29 cellular contexts compared by ENCODE assay signal in the genomic region with DNA sequence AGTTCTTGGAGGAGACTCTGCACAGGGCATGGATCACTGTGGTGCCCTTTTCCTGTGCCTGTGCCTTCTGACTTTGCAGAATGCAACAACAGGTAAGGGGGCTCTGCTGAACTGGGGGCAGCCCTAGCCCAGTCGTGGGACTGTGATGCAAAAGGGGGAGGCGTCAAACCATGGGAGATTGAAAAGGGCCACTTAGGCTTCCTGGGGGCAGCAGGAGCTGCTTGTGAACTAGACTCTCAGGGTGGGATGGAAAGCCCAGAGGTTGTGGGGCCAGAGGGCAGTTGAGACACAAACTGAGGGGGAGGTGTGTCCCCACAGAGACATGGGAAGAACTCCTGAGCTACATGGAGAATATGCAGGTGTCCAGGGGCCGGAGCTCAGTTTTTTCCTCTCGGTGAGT. TPM values are rescaled to one million over a fixed set of nuclear protein-coding genes. Genes with fewer than 3 reads are reported as not detected.
"Had no signal": no experiment of that assay in that cellular context is flagged by ENCODE, and none has a peak within 500 bp of the region (broad histone marks: within the 10 kb centered on the region; RNA-seq: fewer than 3 reads in every experiment).

No MANE protein-coding gene starts in this region.

- ATAC-seq: activated CD8-positive, alpha-beta T cell treated with anti-CD3 and anti-CD28 coated beads, Interleukin-2, amount 10 ng/mL, durations not matched to agents 7 days and 5 days; left lung; lower lobe of right lung; stimulated activated naive B cell treated with anti-CD40 and anti-IgM and Interleukin-4, amounts not matched to agents 10 μg/mL and 1 μg/mL and 100 μg/mL, for 72 hours; T-cell had no signal

- H3K27ac Mint-ChIP-seq: activated B cell treated with CpG ODN at 0.5 μM for 24 hours; activated CD8-positive, alpha-beta T cell treated with anti-CD3 and anti-CD28 coated beads, Interleukin-2, amount 10 ng/mL, durations not matched to agents 7 days and 5 days; activated T-cell treated with anti-CD3 and anti-CD28 coated beads, Interleukin-2, amount 50 U/mL, for 24 hours; nephron; stimulated activated naive B cell treated with anti-CD40 and anti-IgM and Interleukin-4, amounts not matched to agents 10 μg/mL and 1 μg/mL and 100 μg/mL, for 72 hours; T-cell; T-helper 2 cell treated with Interferon-gamma antibody and Interleukin-4, amounts not matched to agents 5 μg/mL and 100 μg/mL, for 36 hours had no signal

- DNase-seq: activated B cell treated with CpG ODN at 0.5 μM for 24 hours; activated CD4-positive, alpha-beta T cell treated with anti-CD3 and anti-CD28 coated beads, Interleukin-2, amount 50 U/mL, for 1 hour; activated CD8-positive, alpha-beta T cell treated with anti-CD3 and anti-CD28 coated beads, Interleukin-2, amount 10 ng/mL, durations not matched to agents 7 days and 5 days; activated gamma-delta T cell; activated naive CD4-positive, alpha-beta T cell treated with anti-CD3 and anti-CD28 coated beads, Interleukin-2, amount 50 U/mL, for 16 hours; activated T-cell treated with anti-CD3 and anti-CD28 coated beads, Interleukin-2, amount 50 U/mL, for 24 hours; amniotic stem cell; brain microvascular endothelial cell; dorsolateral prefrontal cortex; effector memory CD4-positive, alpha-beta T cell; foreskin fibroblast; hippocampal formation; kidney glomerular epithelial cell; left lung; lower lobe of right lung; mesenchymal stem cell; pancreas; retina; sigmoid colon; small intestine; stimulated activated CD4-positive, alpha-beta T cell treated with anti-CD3 and anti-CD28 coated beads, Interleukin-1b, Interleukin-23, amount 100 ng/mL, for 48 hours; stimulated activated CD4-positive, alpha-beta T cell treated with anti-CD3 and anti-CD28 coated beads, Interleukin-4, amount 100 ng/mL, for 4 hours; stimulated activated CD8-positive, alpha-beta memory T cell treated with anti-CD3 and anti-CD28 coated beads, Interleukin-4, amount 100 ng/mL, for 48 hours; stimulated activated naive B cell treated with anti-CD40 and anti-IgM and Interleukin-4, amounts not matched to agents 10 μg/mL and 1 μg/mL and 100 μg/mL, for 72 hours; T-cell; tibial artery had no signal

- H3K4me3 Mint-ChIP-seq: activated B cell treated with CpG ODN at 0.5 μM for 24 hours; activated CD8-positive, alpha-beta T cell treated with anti-CD3 and anti-CD28 coated beads, Interleukin-2, amount 10 ng/mL, durations not matched to agents 7 days and 5 days; activated T-cell treated with anti-CD3 and anti-CD28 coated beads, Interleukin-2, amount 50 U/mL, for 24 hours; nephron; stimulated activated naive B cell treated with anti-CD40 and anti-IgM and Interleukin-4, amounts not matched to agents 10 μg/mL and 1 μg/mL and 100 μg/mL, for 72 hours; T-cell; T-helper 2 cell treated with Interferon-gamma antibody and Interleukin-4, amounts not matched to agents 5 μg/mL and 100 μg/mL, for 36 hours had no signal

- H3K27me3 Mint-ChIP-seq: activated B cell treated with CpG ODN at 0.5 μM for 24 hours; activated T-cell treated with anti-CD3 and anti-CD28 coated beads, Interleukin-2, amount 50 U/mL, for 24 hours; stimulated activated naive B cell treated with anti-CD40 and anti-IgM and Interleukin-4, amounts not matched to agents 10 μg/mL and 1 μg/mL and 100 μg/mL, for 72 hours had no signal

- H3K4me1 Mint-ChIP-seq: nephron had no signal

RNA-seq across cellular contexts. Expression of gene ADGRG5, which starts 19.6 kb away (rescaled TPM):
- total RNA-seq: endothelial cell of umbilical vein had no signal
